In the genomic region with DNA sequence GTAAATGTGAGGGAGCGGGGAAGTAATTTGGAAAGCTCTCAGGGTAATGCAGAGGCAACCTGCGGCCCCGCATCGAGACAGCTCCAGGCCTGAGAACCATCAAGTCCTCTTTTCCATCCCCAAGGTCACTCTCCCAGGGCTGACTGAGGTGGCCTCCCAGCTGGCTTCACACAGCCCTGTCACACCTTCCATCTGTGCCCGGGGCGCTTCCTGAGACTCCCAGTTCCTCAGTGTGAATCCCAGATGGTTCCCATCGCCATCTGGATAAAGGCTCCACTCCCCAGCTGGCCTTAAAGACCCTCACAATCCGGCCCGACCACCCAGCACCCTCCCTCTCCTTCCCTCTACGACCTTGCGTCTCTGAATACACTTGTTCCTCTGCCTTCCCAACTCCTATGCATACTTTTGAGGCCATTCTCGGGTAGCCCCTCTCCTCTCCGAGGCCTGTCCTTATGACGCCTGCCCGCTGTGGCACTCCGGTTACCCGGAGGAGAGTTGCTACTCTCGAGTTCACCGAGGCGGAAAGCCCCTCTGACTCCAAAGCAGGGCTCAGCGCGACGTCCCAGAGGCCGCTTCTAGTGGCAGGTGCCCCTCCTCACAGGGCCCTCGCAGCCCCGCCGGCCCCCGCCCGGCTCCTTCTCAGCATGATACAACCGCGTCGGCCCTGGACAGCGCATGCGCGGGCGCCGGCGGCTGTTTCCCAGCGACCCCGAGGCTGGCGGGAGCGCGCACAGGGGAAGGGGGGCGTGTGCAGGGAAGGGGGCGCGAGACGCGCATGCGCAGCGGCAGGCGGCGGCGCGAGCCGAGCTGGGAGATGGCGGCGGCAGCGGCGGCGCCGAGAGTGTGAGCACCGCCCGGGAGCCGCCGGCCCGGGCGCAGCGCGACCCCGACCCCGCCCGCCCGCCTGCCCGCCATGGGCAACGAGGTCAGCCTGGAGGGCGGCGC, we compare ENCODE assay signal across 1 cellular context.
TF ChIP-seq lines count a peak whose summit lies in the region.

A gene with protein sequence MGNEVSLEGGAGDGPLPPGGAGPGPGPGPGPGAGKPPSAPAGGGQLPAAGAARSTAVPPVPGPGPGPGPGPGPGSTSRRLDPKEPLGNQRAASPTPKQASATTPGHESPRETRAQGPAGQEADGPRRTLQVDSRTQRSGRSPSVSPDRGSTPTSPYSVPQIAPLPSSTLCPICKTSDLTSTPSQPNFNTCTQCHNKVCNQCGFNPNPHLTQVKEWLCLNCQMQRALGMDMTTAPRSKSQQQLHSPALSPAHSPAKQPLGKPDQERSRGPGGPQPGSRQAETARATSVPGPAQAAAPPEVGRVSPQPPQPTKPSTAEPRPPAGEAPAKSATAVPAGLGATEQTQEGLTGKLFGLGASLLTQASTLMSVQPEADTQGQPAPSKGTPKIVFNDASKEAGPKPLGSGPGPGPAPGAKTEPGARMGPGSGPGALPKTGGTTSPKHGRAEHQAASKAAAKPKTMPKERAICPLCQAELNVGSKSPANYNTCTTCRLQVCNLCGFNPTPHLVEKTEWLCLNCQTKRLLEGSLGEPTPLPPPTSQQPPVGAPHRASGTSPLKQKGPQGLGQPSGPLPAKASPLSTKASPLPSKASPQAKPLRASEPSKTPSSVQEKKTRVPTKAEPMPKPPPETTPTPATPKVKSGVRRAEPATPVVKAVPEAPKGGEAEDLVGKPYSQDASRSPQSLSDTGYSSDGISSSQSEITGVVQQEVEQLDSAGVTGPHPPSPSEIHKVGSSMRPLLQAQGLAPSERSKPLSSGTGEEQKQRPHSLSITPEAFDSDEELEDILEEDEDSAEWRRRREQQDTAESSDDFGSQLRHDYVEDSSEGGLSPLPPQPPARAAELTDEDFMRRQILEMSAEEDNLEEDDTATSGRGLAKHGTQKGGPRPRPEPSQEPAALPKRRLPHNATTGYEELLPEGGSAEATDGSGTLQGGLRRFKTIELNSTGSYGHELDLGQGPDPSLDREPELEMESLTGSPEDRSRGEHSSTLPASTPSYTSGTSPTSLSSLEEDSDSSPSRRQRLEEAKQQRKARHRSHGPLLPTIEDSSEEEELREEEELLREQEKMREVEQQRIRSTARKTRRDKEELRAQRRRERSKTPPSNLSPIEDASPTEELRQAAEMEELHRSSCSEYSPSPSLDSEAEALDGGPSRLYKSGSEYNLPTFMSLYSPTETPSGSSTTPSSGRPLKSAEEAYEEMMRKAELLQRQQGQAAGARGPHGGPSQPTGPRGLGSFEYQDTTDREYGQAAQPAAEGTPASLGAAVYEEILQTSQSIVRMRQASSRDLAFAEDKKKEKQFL (N-terminal part only) (plus strand): TSS at position 788 of the 945 bp plus-strand sequence. CDS start 126 bp downstream, at position 914.

TF ChIP-seq in K562, 482 proteins besides CTCF, POLR2A, EP300 and RAD21 (continued from another document and continues in another):
- TF ChIP-seq, protein P1, sequence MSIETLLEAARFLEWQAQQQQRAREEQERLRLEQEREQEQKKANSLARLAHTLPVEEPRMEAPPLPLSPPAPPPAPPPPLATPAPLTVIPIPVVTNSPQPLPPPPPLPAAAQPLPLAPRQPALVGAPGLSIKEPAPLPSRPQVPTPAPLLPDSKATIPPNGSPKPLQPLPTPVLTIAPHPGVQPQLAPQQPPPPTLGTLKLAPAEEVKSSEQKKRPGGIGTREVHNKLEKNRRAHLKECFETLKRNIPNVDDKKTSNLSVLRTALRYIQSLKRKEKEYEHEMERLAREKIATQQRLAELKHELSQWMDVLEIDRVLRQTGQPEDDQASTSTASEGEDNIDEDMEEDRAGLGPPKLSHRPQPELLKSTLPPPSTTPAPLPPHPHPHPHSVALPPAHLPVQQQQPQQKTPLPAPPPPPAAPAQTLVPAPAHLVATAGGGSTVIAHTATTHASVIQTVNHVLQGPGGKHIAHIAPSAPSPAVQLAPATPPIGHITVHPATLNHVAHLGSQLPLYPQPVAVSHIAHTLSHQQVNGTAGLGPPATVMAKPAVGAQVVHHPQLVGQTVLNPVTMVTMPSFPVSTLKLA (conservative IDR thresholded peaks at IDR 0.05), result peak in 1 of 2 experiments; percentile 39; a peak in 1 of 4 replicates
- TF ChIP-seq MXI1 (IDR thresholded peaks at IDR 0.05; ENCODE audit: low read depth, low read length), result no peak
- no peak for TF ChIP-seq ZNF140 (CRISPR knock-in tag; IDR thresholded peaks at IDR 0.05)
- TF ChIP-seq GTF2E2 (tag; IDR thresholded peaks at IDR 0.05), result no peak
- TF ChIP-seq NEUROD1 (IDR thresholded peaks at IDR 0.05; ENCODE audit: borderline replicate concordance, low read depth, low read length, partially characterized antibody), result no peak
- TF ChIP-seq CREB1 (IDR thresholded peaks at IDR 0.05), result no peak
- TF ChIP-seq CREB1 (CRISPR knock-in tag; IDR thresholded peaks at IDR 0.05), result no peak
- TF ChIP-seq RFX5 (IDR thresholded peaks at IDR 0.05; ENCODE audit: low read depth, low read length), result no peak
- no peak for TF ChIP-seq SRSF7 (optimal IDR thresholded peaks at IDR 0.05; ENCODE audit: low read depth, low read length)
- TF ChIP-seq, protein P2, sequence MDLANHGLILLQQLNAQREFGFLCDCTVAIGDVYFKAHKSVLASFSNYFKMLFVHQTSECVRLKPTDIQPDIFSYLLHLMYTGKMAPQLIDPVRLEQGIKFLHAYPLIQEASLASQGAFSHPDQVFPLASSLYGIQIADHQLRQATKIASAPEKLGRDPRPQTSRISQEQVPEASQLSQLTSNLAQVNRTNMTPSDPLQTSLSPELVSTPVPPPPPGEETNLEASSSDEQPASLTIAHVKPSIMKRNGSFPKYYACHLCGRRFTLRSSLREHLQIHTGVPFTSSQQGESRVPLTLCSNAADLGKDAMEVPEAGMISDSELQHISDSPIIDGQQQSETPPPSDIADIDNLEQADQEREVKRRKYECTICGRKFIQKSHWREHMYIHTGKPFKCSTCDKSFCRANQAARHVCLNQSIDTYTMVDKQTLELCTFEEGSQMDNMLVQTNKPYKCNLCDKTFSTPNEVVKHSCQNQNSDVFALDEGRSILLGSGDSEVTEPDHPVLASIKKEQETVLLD (IDR thresholded peaks at IDR 0.05), result peak; percentile 84
- no peak for TF ChIP-seq PTTG1 (tag; IDR thresholded peaks at IDR 0.05; ENCODE audit: low read depth)
- TF ChIP-seq ZNF354B (CRISPR knock-in tag; IDR thresholded peaks at IDR 0.05), result no peak
- 0 out of 4 replicates have a peak, but pooled peaks of 1 of the 2 experiments have one; percentile 27 for TF ChIP-seq TEAD1 (CRISPR knock-in tag; IDR thresholded peaks at IDR 0.05)
- TF ChIP-seq ZNF282 (CRISPR knock-in tag; IDR thresholded peaks at IDR 0.05), result no peak
- TF ChIP-seq PHB (CRISPR knock-in tag; IDR thresholded peaks at IDR 0.05), result no peak
- TF ChIP-seq, protein P3, sequence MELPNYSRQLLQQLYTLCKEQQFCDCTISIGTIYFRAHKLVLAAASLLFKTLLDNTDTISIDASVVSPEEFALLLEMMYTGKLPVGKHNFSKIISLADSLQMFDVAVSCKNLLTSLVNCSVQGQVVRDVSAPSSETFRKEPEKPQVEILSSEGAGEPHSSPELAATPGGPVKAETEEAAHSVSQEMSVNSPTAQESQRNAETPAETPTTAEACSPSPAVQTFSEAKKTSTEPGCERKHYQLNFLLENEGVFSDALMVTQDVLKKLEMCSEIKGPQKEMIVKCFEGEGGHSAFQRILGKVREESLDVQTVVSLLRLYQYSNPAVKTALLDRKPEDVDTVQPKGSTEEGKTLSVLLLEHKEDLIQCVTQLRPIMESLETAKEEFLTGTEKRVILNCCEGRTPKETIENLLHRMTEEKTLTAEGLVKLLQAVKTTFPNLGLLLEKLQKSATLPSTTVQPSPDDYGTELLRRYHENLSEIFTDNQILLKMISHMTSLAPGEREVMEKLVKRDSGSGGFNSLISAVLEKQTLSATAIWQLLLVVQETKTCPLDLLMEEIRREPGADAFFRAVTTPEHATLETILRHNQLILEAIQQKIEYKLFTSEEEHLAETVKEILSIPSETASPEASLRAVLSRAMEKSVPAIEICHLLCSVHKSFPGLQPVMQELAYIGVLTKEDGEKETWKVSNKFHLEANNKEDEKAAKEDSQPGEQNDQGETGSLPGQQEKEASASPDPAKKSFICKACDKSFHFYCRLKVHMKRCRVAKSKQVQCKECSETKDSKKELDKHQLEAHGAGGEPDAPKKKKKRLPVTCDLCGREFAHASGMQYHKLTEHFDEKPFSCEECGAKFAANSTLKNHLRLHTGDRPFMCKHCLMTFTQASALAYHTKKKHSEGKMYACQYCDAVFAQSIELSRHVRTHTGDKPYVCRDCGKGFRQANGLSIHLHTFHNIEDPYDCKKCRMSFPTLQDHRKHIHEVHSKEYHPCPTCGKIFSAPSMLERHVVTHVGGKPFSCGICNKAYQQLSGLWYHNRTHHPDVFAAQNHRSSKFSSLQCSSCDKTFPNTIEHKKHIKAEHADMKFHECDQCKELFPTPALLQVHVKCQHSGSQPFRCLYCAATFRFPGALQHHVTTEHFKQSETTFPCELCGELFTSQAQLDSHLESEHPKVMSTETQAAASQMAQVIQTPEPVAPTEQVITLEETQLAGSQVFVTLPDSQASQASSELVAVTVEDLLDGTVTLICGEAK (IDR thresholded peaks at IDR 0.05), result no peak; the same call in 1 of the 2 replicates
- TF ChIP-seq, protein P3 (CRISPR knock-in tag; IDR thresholded peaks at IDR 0.05), result no peak
- peak; percentile 74; the same call in 1 of the 2 replicates for TF ChIP-seq ZNF197 (CRISPR knock-in tag; IDR thresholded peaks at IDR 0.05; ENCODE audit: low read depth)
- no peak for TF ChIP-seq ZNF174 (CRISPR knock-in tag; IDR thresholded peaks at IDR 0.05)
- TF ChIP-seq ZNF76 (CRISPR knock-in tag; IDR thresholded peaks at IDR 0.05; ENCODE audit: borderline replicate concordance), result no peak
- TF ChIP-seq SMARCE1 (IDR thresholded peaks at IDR 0.05), result no peak
- peak; percentile 66; the same call in 1 of the 2 replicates for TF ChIP-seq PHF8 (IDR thresholded peaks at IDR 0.05; ENCODE audit: borderline replicate concordance, low read length)
- TF ChIP-seq, protein P4, sequence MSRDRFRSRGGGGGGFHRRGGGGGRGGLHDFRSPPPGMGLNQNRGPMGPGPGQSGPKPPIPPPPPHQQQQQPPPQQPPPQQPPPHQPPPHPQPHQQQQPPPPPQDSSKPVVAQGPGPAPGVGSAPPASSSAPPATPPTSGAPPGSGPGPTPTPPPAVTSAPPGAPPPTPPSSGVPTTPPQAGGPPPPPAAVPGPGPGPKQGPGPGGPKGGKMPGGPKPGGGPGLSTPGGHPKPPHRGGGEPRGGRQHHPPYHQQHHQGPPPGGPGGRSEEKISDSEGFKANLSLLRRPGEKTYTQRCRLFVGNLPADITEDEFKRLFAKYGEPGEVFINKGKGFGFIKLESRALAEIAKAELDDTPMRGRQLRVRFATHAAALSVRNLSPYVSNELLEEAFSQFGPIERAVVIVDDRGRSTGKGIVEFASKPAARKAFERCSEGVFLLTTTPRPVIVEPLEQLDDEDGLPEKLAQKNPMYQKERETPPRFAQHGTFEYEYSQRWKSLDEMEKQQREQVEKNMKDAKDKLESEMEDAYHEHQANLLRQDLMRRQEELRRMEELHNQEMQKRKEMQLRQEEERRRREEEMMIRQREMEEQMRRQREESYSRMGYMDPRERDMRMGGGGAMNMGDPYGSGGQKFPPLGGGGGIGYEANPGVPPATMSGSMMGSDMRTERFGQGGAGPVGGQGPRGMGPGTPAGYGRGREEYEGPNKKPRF (IDR thresholded peaks at IDR 0.05; ENCODE audit: low read depth, low read length), result no peak
- TF ChIP-seq YY1 (IDR thresholded peaks at IDR 0.05; ENCODE audit: borderline replicate concordance in 1 of 3, control insufficient read depth in 1 of 3, extremely low read depth in 1 of 3, insufficient read depth in 3 of 3, insufficient read length in 1 of 3, insufficient replicate concordance in 2 of 3, low read depth in 1 of 3, low read length in 2 of 3), result peak in 2 of 3 experiments; percentile 22 to 55
- TF ChIP-seq, protein P5, sequence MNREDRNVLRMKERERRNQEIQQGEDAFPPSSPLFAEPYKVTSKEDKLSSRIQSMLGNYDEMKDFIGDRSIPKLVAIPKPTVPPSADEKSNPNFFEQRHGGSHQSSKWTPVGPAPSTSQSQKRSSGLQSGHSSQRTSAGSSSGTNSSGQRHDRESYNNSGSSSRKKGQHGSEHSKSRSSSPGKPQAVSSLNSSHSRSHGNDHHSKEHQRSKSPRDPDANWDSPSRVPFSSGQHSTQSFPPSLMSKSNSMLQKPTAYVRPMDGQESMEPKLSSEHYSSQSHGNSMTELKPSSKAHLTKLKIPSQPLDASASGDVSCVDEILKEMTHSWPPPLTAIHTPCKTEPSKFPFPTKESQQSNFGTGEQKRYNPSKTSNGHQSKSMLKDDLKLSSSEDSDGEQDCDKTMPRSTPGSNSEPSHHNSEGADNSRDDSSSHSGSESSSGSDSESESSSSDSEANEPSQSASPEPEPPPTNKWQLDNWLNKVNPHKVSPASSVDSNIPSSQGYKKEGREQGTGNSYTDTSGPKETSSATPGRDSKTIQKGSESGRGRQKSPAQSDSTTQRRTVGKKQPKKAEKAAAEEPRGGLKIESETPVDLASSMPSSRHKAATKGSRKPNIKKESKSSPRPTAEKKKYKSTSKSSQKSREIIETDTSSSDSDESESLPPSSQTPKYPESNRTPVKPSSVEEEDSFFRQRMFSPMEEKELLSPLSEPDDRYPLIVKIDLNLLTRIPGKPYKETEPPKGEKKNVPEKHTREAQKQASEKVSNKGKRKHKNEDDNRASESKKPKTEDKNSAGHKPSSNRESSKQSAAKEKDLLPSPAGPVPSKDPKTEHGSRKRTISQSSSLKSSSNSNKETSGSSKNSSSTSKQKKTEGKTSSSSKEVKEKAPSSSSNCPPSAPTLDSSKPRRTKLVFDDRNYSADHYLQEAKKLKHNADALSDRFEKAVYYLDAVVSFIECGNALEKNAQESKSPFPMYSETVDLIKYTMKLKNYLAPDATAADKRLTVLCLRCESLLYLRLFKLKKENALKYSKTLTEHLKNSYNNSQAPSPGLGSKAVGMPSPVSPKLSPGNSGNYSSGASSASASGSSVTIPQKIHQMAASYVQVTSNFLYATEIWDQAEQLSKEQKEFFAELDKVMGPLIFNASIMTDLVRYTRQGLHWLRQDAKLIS (CRISPR knock-in tag; IDR thresholded peaks at IDR 0.05), result no peak
- TF ChIP-seq ZNF785 (CRISPR knock-in tag; IDR thresholded peaks at IDR 0.05), result no peak
